17 cellular contexts compared by ENCODE assay signal in genomic region chr6:15008269-15008668, GRCh38.
DNase-seq lines count a peak whose midpoint lies in the region; ATAC-seq, FAIRE-seq and TF ChIP-seq lines count a peak whose summit lies in the region.
"Had no signal": no experiment of that assay in that cellular context is flagged by ENCODE, and none has a peak within 500 bp of the region (broad histone marks: within the 10 kb centered on the region; RNA-seq: fewer than 3 reads in every experiment).

No MANE protein-coding gene starts in this region.

- H3K36me3 Mint-ChIP-seq in astrocyte (ENCODE audit: low read depth, unreplicated experiment) (no peaks in the 10 kb centered on the region), glutamatergic neuron (ENCODE audit: unreplicated experiment) (no peaks in the 10 kb centered on the region)
- peaks cover 21% of the 10 kb centered on the region for H3K36me3 Mint-ChIP-seq in stimulated activated effector memory CD8-positive, alpha-beta T cell treated with anti-CD3 and anti-CD28 coated beads, Interleukin-12 subunit alpha, Interleukin-12 subunit beta, amount 100 ng/mL, for 72 hours
- H3K36me3 Mint-ChIP-seq: CD4-positive, alpha-beta memory T cell had no signal

- H3K9me3 ChIP-seq in HEK293 (ENCODE audit: control insufficient read depth, insufficient read depth, low read depth, low read length) (no peaks in the 10 kb centered on the region), astrocyte (ENCODE audit: insufficient read depth, low read depth, low read length) (peaks cover 3% of the 10 kb centered on the region)
- H3K9me3 ChIP-seq: Caco-2 had no signal

- H3K4me1 ChIP-seq in HEK293 (ENCODE audit: control insufficient read depth, insufficient read depth, low read length), result no peaks in the 10 kb centered on the region
- H3K4me1 ChIP-seq in astrocyte (ENCODE audit: insufficient read depth, low read length), result no peaks in the 10 kb centered on the region
- H3K4me1 ChIP-seq: Caco-2 had no signal

- H3K36me3 ChIP-seq in HEK293 (ENCODE audit: control insufficient read depth in 2 of 2, insufficient read depth in 1 of 2, low read length in 2 of 2), result no peaks in the 10 kb centered on the region
- no peaks in the 10 kb centered on the region for H3K36me3 ChIP-seq in astrocyte (ENCODE audit: insufficient read depth, low read length)

- no peak overlapping the region for H2AFZ ChIP-seq in astrocyte (ENCODE audit: low read depth, low read length)

- H3K27me3 ChIP-seq in astrocyte (ENCODE audit: insufficient read depth, low read length), result no peaks in the 10 kb centered on the region

- H3K27ac Mint-ChIP-seq in astrocyte (ENCODE audit: unreplicated experiment) (no peak overlapping the region), glutamatergic neuron (ENCODE audit: unreplicated experiment) (no peak overlapping the region)
- peak overlapping the region; percentile 4 for H3K27ac Mint-ChIP-seq in stimulated activated effector memory CD8-positive, alpha-beta T cell treated with anti-CD3 and anti-CD28 coated beads, Interleukin-12 subunit alpha, Interleukin-12 subunit beta, amount 100 ng/mL, for 72 hours

- intact Hi-C loops in Right ventricle myocardium inferior (cut with DNase I), result no loop called here

- H3K27ac ChIP-seq in HEK293 (ENCODE audit: extremely low read depth, low read depth, low read length), result no peak overlapping the region
- H3K27ac ChIP-seq in astrocyte (ENCODE audit: low read depth, low read length), result no peak overlapping the region

- H3K4me1 Mint-ChIP-seq in astrocyte (ENCODE audit: low read depth, unreplicated experiment) (no peaks in the 10 kb centered on the region), glutamatergic neuron (ENCODE audit: low read depth, unreplicated experiment) (no peaks in the 10 kb centered on the region)
- H3K4me1 Mint-ChIP-seq in stimulated activated effector memory CD8-positive, alpha-beta T cell treated with anti-CD3 and anti-CD28 coated beads, Interleukin-12 subunit alpha, Interleukin-12 subunit beta, amount 100 ng/mL, for 72 hours, result no peaks in the 10 kb centered on the region

- POLR2A ChIA-PET in HEK293 (lab: Yijun Ruan, JAX), result no interaction called here

- no peaks in the 10 kb centered on the region for H4K20me1 ChIP-seq in astrocyte (ENCODE audit: insufficient read depth, low read length)

- H3K4me2 ChIP-seq in astrocyte (ENCODE audit: low read length), result no peak overlapping the region

- no peak overlapping the region for H3K9ac ChIP-seq in astrocyte (ENCODE audit: low read length)

- peaks cover 3% of the 10 kb centered on the region for H3K9me3 Mint-ChIP-seq in astrocyte (ENCODE audit: unreplicated experiment)
- no peaks in the 10 kb centered on the region for H3K9me3 Mint-ChIP-seq in stimulated activated effector memory CD8-positive, alpha-beta T cell treated with anti-CD3 and anti-CD28 coated beads, Interleukin-12 subunit alpha, Interleukin-12 subunit beta, amount 100 ng/mL, for 72 hours
- H3K9me3 Mint-ChIP-seq in glutamatergic neuron (ENCODE audit: unreplicated experiment), result no peaks in the 10 kb centered on the region
- H3K9me3 Mint-ChIP-seq: CD4-positive, alpha-beta memory T cell had no signal

- no peak for FAIRE-seq in astrocyte (lab: Jason Lieb, UNC)
- FAIRE-seq: G401.6, GM12892, H54 had no signal

- H3K79me2 ChIP-seq in astrocyte (ENCODE audit: insufficient read depth, low read length), result no peaks in the 10 kb centered on the region

- H3K27me3 Mint-ChIP-seq in astrocyte (ENCODE audit: low read depth, unreplicated experiment) (no peaks in the 10 kb centered on the region), glutamatergic neuron (ENCODE audit: unreplicated experiment) (no peaks in the 10 kb centered on the region)

- TF ChIP-seq CTCF in HEK293 (tag by site-specific recombination; IDR thresholded peaks at IDR 0.05), result no peak
- no peak for TF ChIP-seq CTCF in astrocyte (IDR thresholded peaks at IDR 0.05; ENCODE audit: insufficient read depth, low read depth, low read length)
- no peak for TF ChIP-seq CTCF in glutamatergic neuron (IDR thresholded peaks at IDR 0.05; ENCODE audit: partially characterized antibody, unreplicated experiment)

- CTCF ChIA-PET in HEK293 (lab: Yijun Ruan, JAX), result interaction anchor here (0.8 kb wide), 1 partner anchor 615 kb away, joined by 3 read pairs; no protein-coding TSS in a partner anchor

- DNase-seq in astrocyte (ENCODE audit: low read depth) (no peak), erythroblast (lab: John Stamatoyannopoulos, UW) (peak; percentile 27 to 50), Right ventricle myocardium inferior (ENCODE audit: missing footprints) (no peak), glutamatergic neuron (no peak)
- DNase-seq in stimulated activated effector memory CD8-positive, alpha-beta T cell treated with anti-CD3 and anti-CD28 coated beads, Interleukin-12 subunit alpha, Interleukin-12 subunit beta, amount 100 ng/mL, for 72 hours (ENCODE audit: low spot score in 2 of 2), result no peak
- no peak for DNase-seq in stimulated activated CD4-positive, alpha-beta T cell treated with anti-CD3 and anti-CD28 coated beads, Interleukin-4, amount 100 ng/mL, for 1 hour
- DNase-seq: C1 segment of cervical spinal cord; Caco-2; CD4-positive, alpha-beta memory T cell; DMS153; DND-41; GOT3; HCEC 1CT had no signal

- ATAC-seq in stimulated activated effector memory CD8-positive, alpha-beta T cell treated with anti-CD3 and anti-CD28 coated beads, Interleukin-12 subunit alpha, Interleukin-12 subunit beta, amount 100 ng/mL, for 72 hours, result no peak
- ATAC-seq in Right ventricle myocardium inferior, result no peak

- H3K4me3 Mint-ChIP-seq in astrocyte (ENCODE audit: unreplicated experiment), result peak overlapping the region; percentile 17
- H3K4me3 Mint-ChIP-seq in stimulated activated effector memory CD8-positive, alpha-beta T cell treated with anti-CD3 and anti-CD28 coated beads, Interleukin-12 subunit alpha, Interleukin-12 subunit beta, amount 100 ng/mL, for 72 hours, result no peak overlapping the region
- H3K4me3 Mint-ChIP-seq in glutamatergic neuron (ENCODE audit: unreplicated experiment), result no peak overlapping the region
- H3K4me3 Mint-ChIP-seq: CD4-positive, alpha-beta memory T cell had no signal

- no peak overlapping the region for H3K4me3 ChIP-seq in HEK293 (ENCODE audit: low read depth, low read length)
- no peak overlapping the region for H3K4me3 ChIP-seq in astrocyte (ENCODE audit: insufficient read depth, low read depth, low read length)

- TF ChIP-seq POLR2A in erythroblast (IDR thresholded peaks at IDR 0.05; ENCODE audit: low read length), result no peak

TF ChIP-seq in HEK293, 187 proteins besides CTCF, POLR2A, EP300 and RAD21:
- no peak for TF ChIP-seq ZNF114 (tag by site-specific recombination; IDR thresholded peaks at IDR 0.05)
- no peak for TF ChIP-seq ZNF664 (tag by site-specific recombination; IDR thresholded peaks at IDR 0.05)
- TF ChIP-seq, protein P1, sequence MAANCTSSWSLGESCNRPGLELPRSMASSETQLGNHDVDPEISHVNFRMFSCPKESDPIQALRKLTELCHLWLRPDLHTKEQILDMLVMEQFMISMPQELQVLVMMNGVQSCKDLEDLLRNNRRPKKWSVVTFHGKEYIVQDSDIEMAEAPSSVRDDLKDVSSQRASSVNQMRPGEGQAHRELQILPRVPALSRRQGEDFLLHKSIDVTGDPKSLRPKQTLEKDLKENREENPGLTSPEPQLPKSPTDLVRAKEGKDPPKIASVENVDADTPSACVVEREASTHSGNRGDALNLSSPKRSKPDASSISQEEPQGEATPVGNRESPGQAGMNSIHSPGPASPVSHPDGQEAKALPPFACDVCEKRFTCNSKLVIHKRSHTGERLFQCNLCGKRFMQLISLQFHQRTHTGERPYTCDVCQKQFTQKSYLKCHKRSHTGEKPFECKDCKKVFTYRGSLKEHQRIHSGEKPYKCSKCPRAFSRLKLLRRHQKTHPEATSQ (tag by site-specific recombination; IDR thresholded peaks at IDR 0.05), result no peak
- 0 out of 2 replicates have a peak, but pooled peaks have one; percentile 69 for TF ChIP-seq ZNF16 (tag by site-specific recombination; IDR thresholded peaks at IDR 0.05; ENCODE audit: low read depth)
- TF ChIP-seq ZFP3 (tag by site-specific recombination; IDR thresholded peaks at IDR 0.05; ENCODE audit: low read depth), result no peak
- TF ChIP-seq ZIC2 (tag by site-specific recombination; IDR thresholded peaks at IDR 0.05), result no peak
- TF ChIP-seq ZNF426 (tag by site-specific recombination; IDR thresholded peaks at IDR 0.05), result no peak
- no peak for TF ChIP-seq ZNF266 (tag by site-specific recombination; IDR thresholded peaks at IDR 0.05; ENCODE audit: low read depth)

Comparison
In these comparisons a context has a peak if more than half of its experiments do, and no peak if none do; other contexts are left out.
1. DNase-seq: peak in erythroblast (2 of 2); none in astrocyte (single experiment), stimulated activated effector memory CD8-positive, alpha-beta T cell treated with anti-CD3 and anti-CD28 coated beads, Interleukin-12 subunit alpha, Interleukin-12 subunit beta, amount 100 ng/mL, for 72 hours (0 of 2), stimulated activated CD4-positive, alpha-beta T cell treated with anti-CD3 and anti-CD28 coated beads, Interleukin-4, amount 100 ng/mL, for 1 hour (single experiment), Right ventricle myocardium inferior (single experiment) and glutamatergic neuron (single experiment).